Comparison of ENCODE assay signal across 37 cellular contexts in the genomic region with DNA sequence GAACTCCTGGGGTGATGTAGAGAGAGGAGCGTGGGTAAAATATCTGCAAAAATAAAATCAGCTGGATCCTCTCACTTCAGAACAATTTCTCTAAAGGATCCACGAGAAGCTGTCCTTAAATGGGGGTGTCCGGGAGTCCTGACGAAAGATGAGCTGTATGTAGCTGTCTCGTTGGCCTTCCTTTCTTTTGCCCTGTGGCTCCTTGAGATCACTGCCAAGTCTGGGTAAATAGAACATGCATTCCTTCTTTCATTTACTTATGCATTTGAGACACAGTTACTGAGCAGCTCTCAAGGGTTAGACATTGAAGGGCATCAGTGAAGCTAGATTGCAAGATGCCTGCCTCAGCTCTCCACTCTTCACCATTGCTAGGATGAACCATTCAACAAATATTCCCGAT. TPM values are rescaled to one million over a fixed set of nuclear protein-coding genes. Genes with fewer than 3 reads are reported as not detected.
A peak's percentile ranks its signal among the peaks of the same experiment; 100 is the strongest.
DNase-seq lines count a peak whose midpoint lies in the region; ATAC-seq, FAIRE-seq and TF ChIP-seq lines count a peak whose summit lies in the region.
"Had no signal": no experiment of that assay in that cellular context is flagged by ENCODE, and none has a peak within 500 bp of the region (broad histone marks: within the 10 kb centered on the region; RNA-seq: fewer than 3 reads in every experiment).

No MANE protein-coding gene starts in this region.

- peak overlapping the region; percentile 57; the same call in 1 of the 2 replicates for H2AK5ac ChIP-seq in IMR-90 (ENCODE audit: low read depth, low read length)

- H3K27ac Mint-ChIP-seq in natural killer cell treated with Interleukin-12 subunit alpha and Interleukin-12 subunit beta and Interleukin-15 and Interleukin-18, amount 100 ng/mL, for 72 hours = peak overlapping the region in 1 of 2 donors; percentile 75
- H3K27ac Mint-ChIP-seq: activated naive CD8-positive, alpha-beta T cell; nephron progenitor cell had no signal

- no TSS peak for BruUV-seq in IMR-90 (replicated peaks; lab: Mats Ljungman, UMichigan)

- no peaks in the 10 kb centered on the region for H4K20me1 ChIP-seq in IMR-90 (ENCODE audit: insufficient read depth, low read length)
- H4K20me1 ChIP-seq: BLaER1 had no signal

- DNase-seq in IMR-90 (no peak), adipocyte (ENCODE audit: low read depth) (peak; percentile 57), fibroblast of peridontal ligament (ENCODE audit: extremely low read depth) (peak; percentile 29), stomach (no peak), NCI-H128 (lab: John Stamatoyannopoulos, UW; ENCODE audit: unreplicated experiment) (no peak), frontal cortex (ENCODE audit: low spot score in 2 of 2) (no peak), GDM1 (lab: John Stamatoyannopoulos, UW) (no peak)
- DNase-seq in natural killer cell treated with Interleukin-12 subunit alpha and Interleukin-12 subunit beta and Interleukin-15 and Interleukin-18, amount 100 ng/mL, for 72 hours (ENCODE audit: low spot score) = no peak
- DNase-seq: activated CD4-positive, alpha-beta T cell treated with anti-CD3 and anti-CD28 coated beads for 48 hours; activated CD8-positive, alpha-beta memory T cell treated with anti-CD3 and anti-CD28 coated beads for 24 hours; activated effector memory CD4-positive, alpha-beta T cell treated with Interleukin-2 at 50 U/mL for 16 hours; activated T-cell treated with anti-CD3 and anti-CD28 coated beads, Interleukin-2, amount 50 U/mL, for 1 hour; central memory CD4-positive, alpha-beta T cell; dorsolateral prefrontal cortex; H7; hippocampal formation; KG1; NCI-H1436; NCI-H2081 treated with DMSO at 0.1 percent for 48 hours; NCI-H345; NCI-H69; nephron progenitor cell; ovary; Peyer's patch; right cardiac atrium; SJCRH30; spleen; stimulated activated CD4-positive, alpha-beta T cell treated with anti-CD3 and anti-CD28 coated beads, Interleukin-2, amount 100 ng/mL, for 24 hours; stimulated activated CD8-positive, alpha-beta memory T cell treated with anti-CD3 and anti-CD28 coated beads, Interleukin-4, amount 100 ng/mL, for 48 hours; SW 1271 had no signal

- WGBS in IMR-90 (ENCODE audit: extremely low coverage in 2 of 2, insufficient read length in 1 of 2), 2 experiments = 67% methylated on average over 2 of the region's 6 CpGs; no CpG with 5 or more reads in 1 of the 2 experiments
- whole genome bisulfite sequencing in stomach, 5 donors = 56 to 79% (median 71%) methylated on average over 6 of the region's 6 CpGs

- H3K27ac ChIP-seq in IMR-90 (ENCODE audit: insufficient read depth, low read length) = peak overlapping the region; percentile 18; the same call in 1 of the 2 replicates
- peak overlapping the region in 3 of 5 donors; percentile 71 to 89 (median 80) for H3K27ac ChIP-seq in stomach
- H3K27ac ChIP-seq: BLaER1, dorsolateral prefrontal cortex, ovary, SJCRH30, VCaP had no signal

- TF ChIP-seq EP300 in stomach (IDR thresholded peaks at IDR 0.05) = no peak

- no peak overlapping the region for H3K56ac ChIP-seq in IMR-90 (ENCODE audit: extremely low read depth, insufficient read depth, low read length)

- no peak for FAIRE-seq in frontal cortex (lab: Jason Lieb, UNC)
- FAIRE-seq: astrocyte, endometrium, GM12891, HTR-8/SVneo had no signal

- no peak overlapping the region; the same call in 1 of the 2 replicates for H3K14ac ChIP-seq in IMR-90 (replicated peaks; ENCODE audit: low read depth, low read length)

- CTCF ChIA-PET in IMR-90 (lab: Yijun Ruan, JAX) = interaction anchor here (0.5 to 0.8 kb wide), 3 partner anchors 11 to 171 kb away, joined by 3 to 4 read pairs (median 3); no protein-coding TSS in a partner anchor

- intact Hi-C loops in IMR-90 (cut with micrococcal nuclease) = loop anchor here (10.0 kb wide), 1 partner anchor 126 kb away; the partner anchor contains the start of gene GLT8D2
- intact Hi-C loops in stomach (cut with DNase I; ENCODE audit: low total_unique reads) = no loop called here

- H2AFZ ChIP-seq in IMR-90 (replicated peaks; ENCODE audit: low read length, poor library complexity) = no peak overlapping the region

- no peaks in the 10 kb centered on the region for H3K9me3 Mint-ChIP-seq in natural killer cell treated with Interleukin-12 subunit alpha and Interleukin-12 subunit beta and Interleukin-15 and Interleukin-18, amount 100 ng/mL, for 72 hours

- no peaks in the 10 kb centered on the region for H3K36me3 Mint-ChIP-seq in natural killer cell treated with Interleukin-12 subunit alpha and Interleukin-12 subunit beta and Interleukin-15 and Interleukin-18, amount 100 ng/mL, for 72 hours
- H3K36me3 Mint-ChIP-seq: activated naive CD8-positive, alpha-beta T cell had no signal

- no peak for TF ChIP-seq POLR2A in IMR-90 (IDR thresholded peaks at IDR 0.05; ENCODE audit: low read depth, low read length)
- no peak for TF ChIP-seq POLR2A in stomach (IDR thresholded peaks at IDR 0.05)

- H3K4me2 ChIP-seq in IMR-90 (ENCODE audit: low read depth, low read length) = no peak overlapping the region
- H3K4me2 ChIP-seq: BLaER1 had no signal

- no peak for TF ChIP-seq RAD21 in IMR-90 (IDR thresholded peaks at IDR 0.05; ENCODE audit: low read length)

- H3K4me1 ChIP-seq in IMR-90 (ENCODE audit: control insufficient read depth, insufficient read depth, low read length) (peaks cover 24% of the 10 kb centered on the region), adipocyte (ENCODE audit: control insufficient read depth, insufficient read depth, low read length) (peaks cover 50% of the 10 kb centered on the region), stomach (peaks cover 0 to 49% (median 25%) of the 10 kb centered on the region in 4 donors)
- H3K4me1 ChIP-seq: SJCRH30 had no signal

- dilution Hi-C loops in IMR-90 (cut with HindIII; ENCODE audit: low sequenced_read_pairs, unreplicated experiment) = no loop called here

- peaks cover 23 to 24% of the 10 kb centered on the region in 2 donors for H3K4me1 Mint-ChIP-seq in natural killer cell treated with Interleukin-12 subunit alpha and Interleukin-12 subunit beta and Interleukin-15 and Interleukin-18, amount 100 ng/mL, for 72 hours (ENCODE audit: low read depth in 2 of 2)

- H3K79me1 ChIP-seq in IMR-90 (ENCODE audit: low read depth in 1 of 2, low read length in 2 of 2) = peaks cover 0 to 3% of the 10 kb centered on the region in 2 experiments; a peak in 1 of 4 replicates

- H3K4me3 ChIP-seq in IMR-90 (ENCODE audit: insufficient read depth, low read depth, low read length) = no peak overlapping the region
- H3K4me3 ChIP-seq in adipocyte (ENCODE audit: low read length) = no peak overlapping the region
- H3K4me3 ChIP-seq in stomach = no peak overlapping the region
- H3K4me3 ChIP-seq: BLaER1, dorsolateral prefrontal cortex, ovary, Peyer's patch, SJCRH30, spleen had no signal

- no peak overlapping the region for H3K23ac ChIP-seq in IMR-90 (ENCODE audit: low read depth, low read length)

- H3K9ac ChIP-seq in IMR-90 (ENCODE audit: low read depth, low read length) (no peak overlapping the region), adipocyte (ENCODE audit: low read length) (peak overlapping the region; percentile 44)
- H3K9ac ChIP-seq: BLaER1 had no signal

- H4K91ac ChIP-seq in IMR-90 (ENCODE audit: insufficient read depth, low read depth, low read length) = peak overlapping the region; percentile 31

- peaks cover 13% of the 10 kb centered on the region for H3K9me3 ChIP-seq in IMR-90 (ENCODE audit: control insufficient read depth, insufficient read depth, low read length)
- H3K9me3 ChIP-seq in adipocyte (ENCODE audit: control insufficient read depth, low read length) = peaks cover 16% of the 10 kb centered on the region
- peaks cover 0 to 15% (median 10%) of the 10 kb centered on the region in 4 donors for H3K9me3 ChIP-seq in stomach
- H3K9me3 ChIP-seq: Peyer's patch, SJCRH30 had no signal

- H3K36me3 ChIP-seq in IMR-90 (ENCODE audit: control insufficient read depth, insufficient read depth, low read length) (no peaks in the 10 kb centered on the region), adipocyte (ENCODE audit: control insufficient read depth, insufficient read depth, low read length, severe bottlenecking) (no peaks in the 10 kb centered on the region), stomach (no peaks in the 10 kb centered on the region)
- H3K36me3 ChIP-seq: ovary, Peyer's patch, SJCRH30, spleen had no signal

- in situ Hi-C loops in IMR-90 (cut with MboI; ENCODE audit: low sequenced_read_pairs) = loop anchor here (25.0 kb wide), 1 partner anchor 882 kb away; no protein-coding TSS in a partner anchor

- peak overlapping the region; percentile 46; the same call in 1 of the 2 replicates for H4K5ac ChIP-seq in IMR-90 (ENCODE audit: low read depth, low read length)

- no peaks in the 10 kb centered on the region for H3K27me3 ChIP-seq in IMR-90 (ENCODE audit: control insufficient read depth, insufficient read depth, low read length)
- no peaks in the 10 kb centered on the region for H3K27me3 ChIP-seq in adipocyte (replicated peaks; ENCODE audit: control insufficient read depth, insufficient read depth, low read length)
- H3K27me3 ChIP-seq in stomach = no peaks in the 10 kb centered on the region
- H3K27me3 ChIP-seq: BLaER1, dorsolateral prefrontal cortex, ovary, Peyer's patch, SJCRH30 had no signal

- H2BK120ac ChIP-seq in IMR-90 (ENCODE audit: low read depth, low read length) = peak overlapping the region; percentile 93

- TF ChIP-seq CTCF in IMR-90 (conservative IDR thresholded peaks at IDR 0.05; ENCODE audit: low read depth, low read length) = no peak
- TF ChIP-seq CTCF in stomach (IDR thresholded peaks at IDR 0.05) = no peak

- H2BK20ac ChIP-seq in IMR-90 (ENCODE audit: low read depth, low read length) = peak overlapping the region; percentile 92

- peaks cover 2% of the 10 kb centered on the region in 2 donors for H3K27me3 Mint-ChIP-seq in natural killer cell treated with Interleukin-12 subunit alpha and Interleukin-12 subunit beta and Interleukin-15 and Interleukin-18, amount 100 ng/mL, for 72 hours

- peak overlapping the region; percentile 86 for H2BK5ac ChIP-seq in IMR-90 (ENCODE audit: low read depth, low read length, poor library complexity, severe bottlenecking)

- H3K9me1 ChIP-seq in IMR-90 (ENCODE audit: insufficient read depth, low read length) = peaks cover 24% of the 10 kb centered on the region

- peak overlapping the region; percentile 87 for H3K18ac ChIP-seq in IMR-90 (ENCODE audit: low read depth, low read length)

- peak overlapping the region; percentile 59; the same call in 1 of the 3 replicates for H2BK15ac ChIP-seq in IMR-90 (ENCODE audit: low read depth, low read length)

- H4K8ac ChIP-seq in IMR-90 (ENCODE audit: low read depth in 2 of 2, low read length in 2 of 2) = peak overlapping the region in 1 of 2 experiments; percentile 35; a peak in 1 of 4 replicates

- H2AK9ac ChIP-seq in IMR-90 (replicated peaks; ENCODE audit: low read depth, low read length, poor library complexity) = no peak overlapping the region

- peak overlapping the region; percentile 90 for H3K4ac ChIP-seq in IMR-90 (ENCODE audit: low read depth, low read length)

- POLR2A ChIA-PET in IMR-90 (lab: Charles Lee; ENCODE audit: unreplicated experiment) = interaction anchor here (0.6 kb wide), 1 partner anchor 115 kb away, joined by 3 read pairs; no protein-coding TSS in a partner anchor

- ATAC-seq in IMR-90 (ENCODE audit: low read depth) = peak; percentile 2; the same call in 1 of the 2 replicates
- no peak for ATAC-seq in natural killer cell treated with Interleukin-12 subunit alpha and Interleukin-12 subunit beta and Interleukin-15 and Interleukin-18, amount 100 ng/mL, for 72 hours
- ATAC-seq: right cardiac atrium had no signal

- H3K4me3 Mint-ChIP-seq in natural killer cell treated with Interleukin-12 subunit alpha and Interleukin-12 subunit beta and Interleukin-15 and Interleukin-18, amount 100 ng/mL, for 72 hours = no peak overlapping the region
- H3K4me3 Mint-ChIP-seq: activated naive CD8-positive, alpha-beta T cell; nephron progenitor cell had no signal

RNA-seq across cellular contexts. Expression of gene TXNRD1, which starts 35.2 kb away (rescaled TPM):
- total RNA-seq in IMR-90 (2012; rRNA removed) (582 and 671 TPM in 2 replicates), stomach (100 to 1,000 TPM in 2 of 5 donors, 10 to 100 TPM in 3; 61.8 to 208 (median 89.5) TPM), frontal cortex (102 TPM)
- polyA plus RNA-seq in IMR-90 (2012; rRNA removed) (325 and 379 TPM in 2 replicates), stomach (10 to 100 TPM; 19.4 to 64.3 (median 54.2) TPM)
- polyA plus RNA-seq in IMR-90 (2012; cell fraction: cytosol; rRNA removed) = 231 and 352 TPM in 2 replicates
- polyA plus RNA-seq in IMR-90 (2012; cell fraction: nucleus; rRNA removed; ENCODE audit: low replicate concordance) = 162 and 221 TPM in 2 replicates
- 100 to 1,000 TPM in 1 of 2 donors, 10 to 100 TPM in 1; 75.8 to 103 TPM for total RNA-seq in natural killer cell treated with Interleukin-12 subunit alpha and Interleukin-12 subunit beta and Interleukin-15 and Interleukin-18, amount 100 ng/mL, for 72 hours

RNA-seq across cellular contexts. Expression of gene NFYB, which starts 42.4 kb away (rescaled TPM):
- total RNA-seq in IMR-90 (2012; rRNA removed) = 22.2 and 31.4 TPM in 2 replicates
- 19.8 and 28.4 TPM in 2 replicates for polyA plus RNA-seq in IMR-90 (2012; rRNA removed)
- polyA plus RNA-seq in IMR-90 (2012; cell fraction: cytosol; rRNA removed) = 4.2 and 8.0 TPM in 2 replicates
- 3.5 and 32.9 TPM in 2 replicates for polyA plus RNA-seq in IMR-90 (2012; cell fraction: nucleus; rRNA removed; ENCODE audit: low replicate concordance)
- 10 to 100 TPM in 3 of 5 donors, 1 to 10 TPM in 2; 1.4 to 47.5 (median 19.1) TPM for total RNA-seq in stomach
- polyA plus RNA-seq in stomach = 10 to 100 TPM; 19.2 to 26.4 (median 20.9) TPM
- 39.9 TPM for total RNA-seq in frontal cortex
- total RNA-seq in natural killer cell treated with Interleukin-12 subunit alpha and Interleukin-12 subunit beta and Interleukin-15 and Interleukin-18, amount 100 ng/mL, for 72 hours = 10 to 100 TPM; 13.1 to 18.5 TPM

Comparison
In these comparisons a context has a peak if more than half of its experiments do, and no peak if none do; other contexts are left out.
1. DNase-seq: peak in adipocyte (single experiment) and fibroblast of peridontal ligament (single experiment); none in IMR-90 (single experiment), stomach (single experiment), NCI-H128 (single experiment), frontal cortex (0 of 2), GDM1 (single experiment) and natural killer cell treated with Interleukin-12 subunit alpha and Interleukin-12 subunit beta and Interleukin-15 and Interleukin-18, amount 100 ng/mL, for 72 hours (single experiment).